In genomic region chr2:26765475-26766200, GRCh38 we compare ENCODE assay signal across 10 cellular contexts. TPM values are rescaled to one million over a fixed set of nuclear protein-coding genes. Genes with fewer than 3 reads are reported as not detected.
DNase-seq lines count a peak whose midpoint lies in the region; ATAC-seq and TF ChIP-seq lines count a peak whose summit lies in the region.
"Had no signal": no experiment of that assay in that cellular context is flagged by ENCODE, and none has a peak within 500 bp of the region (broad histone marks: within the 10 kb centered on the region; RNA-seq: fewer than 3 reads in every experiment).

No MANE protein-coding gene starts in this region.

- POLR2A ChIA-PET in A673 (lab: Charles Lee; ENCODE audit: low non-redundant PET) (no interaction called here), MCF 10A (lab: Yijun Ruan, JAX) (interaction anchor here (1.6 to 1.7 kb wide), 2 partner anchors 10 to 20 kb away, joined by 3 to 5 read pairs; partner anchors contain the start of gene CENPA)

- H3K9me3 Mint-ChIP-seq in HFFc6 (no peaks in the 10 kb centered on the region), MCF 10A (ENCODE audit: unreplicated experiment) (no peaks in the 10 kb centered on the region)

- intact Hi-C loops in A673 (cut with micrococcal nuclease; ENCODE audit: unreplicated experiment) (no loop called here), MCF 10A (cut with micrococcal nuclease) (no loop called here)

- H3K4me3 ChIP-seq in A673 (ENCODE audit: low read depth, low read length, poor library complexity, severe bottlenecking): peak overlapping the region; percentile 98
- H3K4me3 ChIP-seq in mucosa of stomach (ENCODE audit: low read length): peak overlapping the region; percentile 99

- no peak for ATAC-seq in HG03175 (IDR thresholded peaks at IDR 0.05; ENCODE audit: unreplicated experiment)
- ATAC-seq in HG02981 (IDR thresholded peaks at IDR 0.05; ENCODE audit: unreplicated experiment): no peak

- H3K27ac Mint-ChIP-seq in HFFc6 (no peak overlapping the region), MCF 10A (ENCODE audit: low read depth, unreplicated experiment) (peak overlapping the region; percentile 86)

- no peak for TF ChIP-seq CTCF in A673 (conservative IDR thresholded peaks at IDR 0.05; ENCODE audit: low read depth, low read length)
- TF ChIP-seq CTCF in HFFc6 (IDR thresholded peaks at IDR 0.05): no peak
- no peak for TF ChIP-seq CTCF in MCF 10A (IDR thresholded peaks at IDR 0.05; ENCODE audit: unreplicated experiment)

- H3K36me3 Mint-ChIP-seq in HFFc6 (ENCODE audit: low read depth): no peaks in the 10 kb centered on the region
- H3K36me3 Mint-ChIP-seq in MCF 10A (ENCODE audit: insufficient read depth, unreplicated experiment): peaks cover 6% of the 10 kb centered on the region

- peak overlapping the region; percentile 89 for H3K27ac ChIP-seq in A673 (ENCODE audit: low read depth, low read length, poor library complexity, severe bottlenecking)

- H3K27me3 ChIP-seq in A673 (replicated peaks; ENCODE audit: insufficient read depth, low read depth, low read length, poor library complexity): no peaks in the 10 kb centered on the region
- no peaks in the 10 kb centered on the region for H3K27me3 ChIP-seq in mucosa of stomach (ENCODE audit: control insufficient read depth, insufficient read depth, low read length)

- H3K9ac ChIP-seq in mucosa of stomach (ENCODE audit: low read length): peak overlapping the region; percentile 99

- H3K4me1 ChIP-seq in A673 (ENCODE audit: insufficient read depth, low read length, poor library complexity, severe bottlenecking): peaks cover 10% of the 10 kb centered on the region
- H3K4me1 ChIP-seq in mucosa of stomach (ENCODE audit: control insufficient read depth, insufficient read depth, low read length): peaks cover 55% of the 10 kb centered on the region

- H3K36me3 ChIP-seq in A673 (ENCODE audit: insufficient read depth, low read length, poor library complexity, severe bottlenecking) (no peaks in the 10 kb centered on the region), mucosa of stomach (ENCODE audit: control insufficient read depth, insufficient read depth, low read length) (no peaks in the 10 kb centered on the region)

- H3K9me3 ChIP-seq in A673 (ENCODE audit: low read depth, low read length, poor library complexity, severe bottlenecking): no peaks in the 10 kb centered on the region
- H3K9me3 ChIP-seq in mucosa of stomach (ENCODE audit: control insufficient read depth, low read length): no peaks in the 10 kb centered on the region

- H3K4me3 Mint-ChIP-seq in HFFc6 (peak overlapping the region; percentile 89), MCF 10A (ENCODE audit: unreplicated experiment) (peak overlapping the region; percentile 73)

- BruUV-seq in A673 (replicated peaks; lab: Mats Ljungman, UMichigan): no TSS peak
- no TSS peak for BruUV-seq in MCF 10A (replicated peaks; lab: Mats Ljungman, UMichigan)

- DNase-seq in A673 (ENCODE audit: low spot score) (no peak), HFFc6 (no peak), MCF 10A (ENCODE audit: unreplicated experiment) (no peak)
- no peak for DNase-seq in stimulated activated CD8-positive, alpha-beta memory T cell treated with anti-CD3 and anti-CD28 coated beads, Interleukin-4, amount 100 ng/mL, for 48 hours
- no peak for DNase-seq in stimulated activated CD4-positive, alpha-beta T cell treated with anti-CD3 and anti-CD28 coated beads, Interleukin-4, amount 100 ng/mL, for 1 hour
- DNase-seq: cerebellar nuclear complex, GF-D8 had no signal

- CTCF ChIA-PET in A673 (lab: Charles Lee) (no interaction called here), MCF 10A (lab: Yijun Ruan, JAX) (interaction anchor here (0.6 to 1.2 kb wide), 3 partner anchors 8 to 80 kb away, joined by 3 to 5 read pairs (median 3); no protein-coding TSS in a partner anchor)

- H3K27me3 Mint-ChIP-seq in HFFc6 (ENCODE audit: insufficient read depth) (peaks cover 1% of the 10 kb centered on the region; the same call in 1 of the 2 replicates), MCF 10A (ENCODE audit: insufficient read depth, unreplicated experiment) (no peaks in the 10 kb centered on the region)

- peaks cover 28% of the 10 kb centered on the region for H3K4me1 Mint-ChIP-seq in HFFc6 (ENCODE audit: low read depth)
- H3K4me1 Mint-ChIP-seq in MCF 10A (ENCODE audit: insufficient read depth, unreplicated experiment): peaks cover 27% of the 10 kb centered on the region

RNA-seq across cellular contexts. Expression of gene SLC35F6, which starts 1.6 kb away (rescaled TPM):
- total RNA-seq in A673 (2021) (32.8 and 33.2 TPM in 2 replicates), MCF 10A (2022) (76.9 and 110 TPM in 2 replicates)
- total RNA-seq in HFFc6 (2021; fragmentation: NEBNext Ultra II Directional; extraction: Animal tissue kit (Norgen Biotek cat#: 25700)): 10 to 100 TPM; 34.1 to 44.5 (median 38.7) TPM

RNA-seq across cellular contexts. Expression of gene CENPA, which starts 20.2 kb away (rescaled TPM):
- total RNA-seq in A673 (2021): 59.2 and 66.3 TPM in 2 replicates
- total RNA-seq in HFFc6 (2021; fragmentation: NEBNext Ultra II Directional; extraction: Animal tissue kit (Norgen Biotek cat#: 25700)): 10 to 100 TPM in 5 of 6 experiments, 1 to 10 TPM in 1; 8.7 to 20.4 (median 17.5) TPM
- 19.7 and 35.1 TPM in 2 replicates for total RNA-seq in MCF 10A (2022)
